17 cellular contexts compared by ENCODE assay signal in genomic region chr5:142906863-142907671, GRCh38.
DNase-seq lines count a peak whose midpoint lies in the region; ATAC-seq, FAIRE-seq and TF ChIP-seq lines count a peak whose summit lies in the region.
"Had no signal": no experiment of that assay in that cellular context is flagged by ENCODE, and none has a peak within 500 bp of the region (broad histone marks: within the 10 kb centered on the region; RNA-seq: fewer than 3 reads in every experiment).

No MANE protein-coding gene starts in this region.

- 86% methylated on average over 7 of the region's 7 CpGs for WGBS in sigmoid colon, 2 donors
- WGBS in small intestine, 3 donors = 66 to 90% (median 81%) methylated on average over 7 of the region's 7 CpGs

- H3K4me3 Mint-ChIP-seq in activated CD4-positive, alpha-beta T cell treated with anti-CD3 and anti-CD28 coated beads for 36 hours = no peak overlapping the region
- H3K4me3 Mint-ChIP-seq: activated naive CD4-positive, alpha-beta T cell treated with anti-CD3 and anti-CD28 coated beads for 36 hours; CD8-positive, alpha-beta T cell; stimulated activated naive CD8-positive, alpha-beta T cell treated with anti-CD3 and anti-CD28 coated beads, Interleukin-15, amount 100 ng/mL, for 72 hours had no signal

- CTCF ChIA-PET in activated CD4-positive, alpha-beta T cell treated with anti-CD3 and anti-CD28 coated beads for 36 hours (lab: Charles Lee) = interaction anchor here (1.3 to 2.0 kb wide), 3 partner anchors 19 to 190 kb away, joined by 3 to 4 read pairs (median 4); no protein-coding TSS in a partner anchor

- DNase-seq in Daoy (ENCODE audit: low read depth) (peak; percentile 52), NCI-H82 (lab: John Stamatoyannopoulos, UW) (peak; percentile 86), foreskin keratinocyte (peak; percentile 59 to 81), sigmoid colon (peak; percentile 71), small intestine (no peak), activated T-cell treated with anti-CD3 and anti-CD28 coated beads for 4 hours (no peak)
- no peak for DNase-seq in stimulated activated CD4-positive, alpha-beta T cell treated with anti-CD3 and anti-CD28 coated beads, Interleukin-4, amount 100 ng/mL, for 4 hours
- no peak for DNase-seq in activated CD4-positive, alpha-beta T cell treated with anti-CD3 and anti-CD28 coated beads for 36 hours
- DNase-seq: activated naive CD4-positive, alpha-beta T cell treated with anti-CD3 and anti-CD28 coated beads for 36 hours; CD8-positive, alpha-beta T cell; GOT3; NCI-H1930; stimulated activated CD4-positive, alpha-beta T cell treated with anti-CD3 and anti-CD28 coated beads, Interleukin-4, amount 100 ng/mL, for 1 hour; stimulated activated naive CD8-positive, alpha-beta T cell treated with anti-CD3 and anti-CD28 coated beads, Interleukin-15, amount 100 ng/mL, for 72 hours had no signal

- FAIRE-seq in small intestine (lab: Jason Lieb, UNC) = no peak
- FAIRE-seq: colon had no signal

- H3K27ac ChIP-seq in foreskin keratinocyte (peak overlapping the region; percentile 66), sigmoid colon (peak overlapping the region in 1 of 4 donors; percentile 35), small intestine (ENCODE audit: low read depth in 1 of 2, low read length in 1 of 2) (no peak overlapping the region)

- H3K27me3 ChIP-seq in foreskin keratinocyte (no peaks in the 10 kb centered on the region), sigmoid colon (no peaks in the 10 kb centered on the region), small intestine (ENCODE audit: control insufficient read depth in 2 of 2, insufficient read depth in 2 of 2, low read length in 2 of 2) (no peaks in the 10 kb centered on the region)
- H3K27me3 ChIP-seq: esophagus muscularis mucosa had no signal

- no peak for TF ChIP-seq POLR2A in sigmoid colon (IDR thresholded peaks at IDR 0.05)

- intact Hi-C loops in sigmoid colon (cut with DNase I) = no loop called here
- intact Hi-C loops in activated CD4-positive, alpha-beta T cell treated with anti-CD3 and anti-CD28 coated beads for 36 hours (cut with DNase I, micrococcal nuclease) = no loop called here

- no peaks in the 10 kb centered on the region for H3K4me1 Mint-ChIP-seq in activated CD4-positive, alpha-beta T cell treated with anti-CD3 and anti-CD28 coated beads for 36 hours
- H3K4me1 Mint-ChIP-seq: stimulated activated naive CD8-positive, alpha-beta T cell treated with anti-CD3 and anti-CD28 coated beads, Interleukin-15, amount 100 ng/mL, for 72 hours had no signal

- H3K4me1 ChIP-seq in foreskin keratinocyte (peaks cover 21% of the 10 kb centered on the region), sigmoid colon (no peaks in the 10 kb centered on the region), small intestine (ENCODE audit: control insufficient read depth in 2 of 2, insufficient read depth in 1 of 2, low read depth in 1 of 2, low read length in 1 of 2) (no peaks in the 10 kb centered on the region)

- POLR2A ChIA-PET in activated CD4-positive, alpha-beta T cell treated with anti-CD3 and anti-CD28 coated beads for 36 hours (lab: Charles Lee) = no interaction called here

- peaks cover 0 to 23% (median 2%) of the 10 kb centered on the region in 4 donors for H3K36me3 ChIP-seq in sigmoid colon
- peaks cover 6 to 23% of the 10 kb centered on the region in 2 donors for H3K36me3 ChIP-seq in small intestine (ENCODE audit: control insufficient read depth in 2 of 2, insufficient read depth in 2 of 2, low read length in 2 of 2)

- TF ChIP-seq CTCF in foreskin keratinocyte (conservative IDR thresholded peaks at IDR 0.05) (no peak), sigmoid colon (IDR thresholded peaks at IDR 0.05) (no peak)

- no peaks in the 10 kb centered on the region for H3K9me3 Mint-ChIP-seq in activated CD4-positive, alpha-beta T cell treated with anti-CD3 and anti-CD28 coated beads for 36 hours (ENCODE audit: low read depth)
- H3K9me3 Mint-ChIP-seq: activated naive CD4-positive, alpha-beta T cell treated with anti-CD3 and anti-CD28 coated beads for 36 hours; CD8-positive, alpha-beta T cell; stimulated activated naive CD8-positive, alpha-beta T cell treated with anti-CD3 and anti-CD28 coated beads, Interleukin-15, amount 100 ng/mL, for 72 hours had no signal

- H3K27me3 Mint-ChIP-seq in activated CD4-positive, alpha-beta T cell treated with anti-CD3 and anti-CD28 coated beads for 36 hours = no peaks in the 10 kb centered on the region
- H3K27me3 Mint-ChIP-seq: stimulated activated naive CD8-positive, alpha-beta T cell treated with anti-CD3 and anti-CD28 coated beads, Interleukin-15, amount 100 ng/mL, for 72 hours had no signal

- no peak for TF ChIP-seq EP300 in sigmoid colon (IDR thresholded peaks at IDR 0.05)

- ATAC-seq in foreskin keratinocyte = peak; percentile 37
- ATAC-seq in activated CD4-positive, alpha-beta T cell treated with anti-CD3 and anti-CD28 coated beads for 36 hours = no peak
- ATAC-seq: CD8-positive, alpha-beta T cell; Panc1; stimulated activated naive CD8-positive, alpha-beta T cell treated with anti-CD3 and anti-CD28 coated beads, Interleukin-15, amount 100 ng/mL, for 72 hours had no signal

- H3K36me3 Mint-ChIP-seq in activated CD4-positive, alpha-beta T cell treated with anti-CD3 and anti-CD28 coated beads for 36 hours (ENCODE audit: low read depth) = peaks cover 28% of the 10 kb centered on the region

- no peaks in the 10 kb centered on the region for H3K9me3 ChIP-seq in sigmoid colon
- H3K9me3 ChIP-seq in small intestine (ENCODE audit: control insufficient read depth, low read depth) = no peaks in the 10 kb centered on the region
- H3K9me3 ChIP-seq: esophagus muscularis mucosa had no signal

- no peak overlapping the region for H3K27ac Mint-ChIP-seq in activated CD4-positive, alpha-beta T cell treated with anti-CD3 and anti-CD28 coated beads for 36 hours
- H3K27ac Mint-ChIP-seq: activated naive CD4-positive, alpha-beta T cell treated with anti-CD3 and anti-CD28 coated beads for 36 hours; CD8-positive, alpha-beta T cell; stimulated activated naive CD8-positive, alpha-beta T cell treated with anti-CD3 and anti-CD28 coated beads, Interleukin-15, amount 100 ng/mL, for 72 hours had no signal

- H3K4me3 ChIP-seq in sigmoid colon (no peak overlapping the region), small intestine (ENCODE audit: low read depth in 1 of 2, low read length in 2 of 2) (no peak overlapping the region)
- H3K4me3 ChIP-seq: esophagus muscularis mucosa had no signal

Comparison
In these comparisons a context has a peak if more than half of its experiments do, and no peak if none do; other contexts are left out.
1. DNase-seq: peak in Daoy (single experiment), NCI-H82 (single experiment), foreskin keratinocyte (2 of 2) and sigmoid colon (single experiment); none in small intestine (single experiment), stimulated activated CD4-positive, alpha-beta T cell treated with anti-CD3 and anti-CD28 coated beads, Interleukin-4, amount 100 ng/mL, for 4 hours (0 of 2), activated T-cell treated with anti-CD3 and anti-CD28 coated beads for 4 hours (single experiment) and activated CD4-positive, alpha-beta T cell treated with anti-CD3 and anti-CD28 coated beads for 36 hours (single experiment).